11 cellular contexts compared by ENCODE assay signal in the genomic region with DNA sequence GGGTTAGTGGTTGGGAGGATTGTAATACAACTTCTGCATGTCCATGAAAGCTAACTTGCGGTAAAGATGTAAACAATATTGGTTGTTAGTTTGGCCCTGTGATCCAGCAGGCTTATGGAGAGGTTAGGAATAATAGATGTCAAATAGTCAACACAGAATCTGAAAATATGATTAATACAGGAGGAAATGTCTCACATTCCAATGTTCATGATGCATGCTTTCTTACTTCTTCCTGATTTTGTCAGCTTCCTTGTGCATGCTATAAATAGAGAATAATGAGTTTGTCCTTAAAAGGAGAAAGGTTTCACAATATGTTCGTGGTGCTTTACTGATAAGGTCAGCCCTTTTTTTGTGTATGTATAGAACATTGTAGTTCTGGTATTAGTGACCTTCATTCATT.
DNase-seq lines count a peak whose midpoint lies in the region; ATAC-seq and TF ChIP-seq lines count a peak whose summit lies in the region.
"Had no signal": no experiment of that assay in that cellular context is flagged by ENCODE, and none has a peak within 500 bp of the region (broad histone marks: within the 10 kb centered on the region; RNA-seq: fewer than 3 reads in every experiment).

No MANE protein-coding gene starts in this region.

- H3K9me3 ChIP-seq in GM23248 (ENCODE audit: low read depth) (no peaks in the 10 kb centered on the region), Panc1 (ENCODE audit: control insufficient read depth, insufficient read depth, low read depth, low read length) (no peaks in the 10 kb centered on the region)
- H3K9me3 ChIP-seq in CD4-positive, alpha-beta memory T cell (ENCODE audit: control insufficient read depth in 1 of 2, low read length in 2 of 2): no peaks in the 10 kb centered on the region
- H3K9me3 ChIP-seq: adrenal gland had no signal

- H3K9me2 ChIP-seq in GM23248 (ENCODE audit: insufficient read depth): no peaks in the 10 kb centered on the region

- H3K27me3 Mint-ChIP-seq in CD4-positive, alpha-beta memory T cell: peaks cover 0 to 1% of the 10 kb centered on the region in 2 donors

- H3K27ac Mint-ChIP-seq in CD4-positive, alpha-beta memory T cell: no peak overlapping the region

- H3K27me3 ChIP-seq in GM23248 (replicated peaks; ENCODE audit: insufficient read depth) (no peaks in the 10 kb centered on the region), Panc1 (ENCODE audit: control insufficient read depth, insufficient read depth, low read length) (no peaks in the 10 kb centered on the region)
- H3K27me3 ChIP-seq in CD4-positive, alpha-beta memory T cell (ENCODE audit: insufficient read depth, low read length): no peaks in the 10 kb centered on the region
- H3K27me3 ChIP-seq: adrenal gland had no signal

- CTCF ChIA-PET in Panc1 (lab: Charles Lee): no interaction called here
- CTCF ChIA-PET in CD4-positive, alpha-beta memory T cell (lab: Charles Lee; ENCODE audit: partially characterized antibody): no interaction called here

- intact Hi-C loops in Panc1 (cut with micrococcal nuclease; ENCODE audit: unreplicated experiment): no loop called here
- intact Hi-C loops in CD4-positive, alpha-beta memory T cell (cut with micrococcal nuclease): no loop called here

- peak overlapping the region; percentile 41 for H2AFZ ChIP-seq in GM23248

- ATAC-seq in Panc1 (no peak), esophagus mucosa (peak; percentile 84)

- in situ Hi-C loops in GM23248 (cut with MboI): no loop called here
- in situ Hi-C loops in Panc1 (cut with HindIII; ENCODE audit: low pct_unique_long_range_greater_than_20kb, low sequenced_read_pairs): no loop called here

- TF ChIP-seq CTCF in Panc1 (IDR thresholded peaks at IDR 0.05) (no peak), retinal pigment epithelial cell (conservative IDR thresholded peaks at IDR 0.05; ENCODE audit: low read depth, low read length) (no peak)

- peaks cover 12% of the 10 kb centered on the region for H3F3A ChIP-seq in GM23248 (ENCODE audit: insufficient read depth)

- DNase-seq in GM23248: peak; percentile 68
- peak; percentile 48 for DNase-seq in Panc1 (ENCODE audit: low read depth, low spot score)
- DNase-seq in retinal pigment epithelial cell (ENCODE audit: low read depth): peak; percentile 70
- no peak for DNase-seq in COR-L47 (lab: John Stamatoyannopoulos, UW)
- no peak for DNase-seq in DMS153 treated with DMSO at 0.1 percent for 48 hours (lab: John Stamatoyannopoulos, UW; ENCODE audit: unreplicated experiment)
- DNase-seq in CD4-positive, alpha-beta memory T cell: no peak
- DNase-seq: activated CD8-positive, alpha-beta memory T cell treated with anti-CD3 and anti-CD28 coated beads for 24 hours; adrenal gland; NCI-H524; T-helper 1 cell had no signal

- no TSS peak for BruUV-seq in Panc1 (replicated peaks; lab: Mats Ljungman, UMichigan)

- H3K36me3 Mint-ChIP-seq in CD4-positive, alpha-beta memory T cell: no peaks in the 10 kb centered on the region

- H3K36me3 ChIP-seq in GM23248 (ENCODE audit: low read depth): no peaks in the 10 kb centered on the region
- no peaks in the 10 kb centered on the region for H3K36me3 ChIP-seq in Panc1 (ENCODE audit: control insufficient read depth, insufficient read depth, low read length)
- H3K36me3 ChIP-seq in CD4-positive, alpha-beta memory T cell (ENCODE audit: insufficient read depth, low read length): no peaks in the 10 kb centered on the region
- H3K36me3 ChIP-seq: adrenal gland had no signal

- peaks cover 0 to 3% (median 0%) of the 10 kb centered on the region in 8 donors for H3K9me3 Mint-ChIP-seq in CD4-positive, alpha-beta memory T cell

- H3K9ac ChIP-seq in GM23248: no peak overlapping the region

- peak overlapping the region; percentile 55 for H3K4me2 ChIP-seq in GM23248 (ENCODE audit: unreplicated experiment)

- no peak overlapping the region for H3K4me3 ChIP-seq in GM23248
- no peak overlapping the region for H3K4me3 ChIP-seq in Panc1 (ENCODE audit: low read depth in 2 of 2, low read length in 2 of 2)
- no peak overlapping the region for H3K4me3 ChIP-seq in retinal pigment epithelial cell (ENCODE audit: low read length)
- no peak overlapping the region for H3K4me3 ChIP-seq in CD4-positive, alpha-beta memory T cell (ENCODE audit: low read length in 2 of 2)
- H3K4me3 ChIP-seq: adrenal gland had no signal

- peak overlapping the region; percentile 32 for H3K27ac ChIP-seq in GM23248
- H3K27ac ChIP-seq in Panc1 (ENCODE audit: low read length): no peak overlapping the region
- no peak overlapping the region for H3K27ac ChIP-seq in CD4-positive, alpha-beta memory T cell (ENCODE audit: low read depth, low read length)
- H3K27ac ChIP-seq: adrenal gland had no signal

- H3K79me2 ChIP-seq in GM23248 (ENCODE audit: insufficient read depth): no peaks in the 10 kb centered on the region

- H3K4me1 Mint-ChIP-seq in CD4-positive, alpha-beta memory T cell: no peaks in the 10 kb centered on the region

- H4K20me1 ChIP-seq in GM23248 (ENCODE audit: insufficient read depth): no peaks in the 10 kb centered on the region

- 0 to 2% methylated on average over 2 of the region's 2 CpGs for WGBS in GM23248 (ENCODE audit: low coverage in 1 of 2, low lambda C conversion rate in 2 of 2, missing lambda C conversion rate in 2 of 2), 2 experiments

- no peak overlapping the region for H3K4me3 Mint-ChIP-seq in CD4-positive, alpha-beta memory T cell

- POLR2A ChIA-PET in Panc1 (lab: Charles Lee): no interaction called here
- POLR2A ChIA-PET in CD4-positive, alpha-beta memory T cell (lab: Charles Lee; ENCODE audit: partially characterized antibody): no interaction called here

- H3K4me1 ChIP-seq in GM23248 (ENCODE audit: insufficient read depth) (peaks cover 20% of the 10 kb centered on the region), Panc1 (ENCODE audit: control insufficient read depth, insufficient read depth, low read length) (no peaks in the 10 kb centered on the region)
- H3K4me1 ChIP-seq in CD4-positive, alpha-beta memory T cell (ENCODE audit: insufficient read depth, low read length): no peaks in the 10 kb centered on the region
- H3K4me1 ChIP-seq: adrenal gland had no signal

Comparison
In these comparisons a context has a peak if more than half of its experiments do, and no peak if none do; other contexts are left out.
1. DNase-seq: peak in GM23248 (single experiment), Panc1 (single experiment) and retinal pigment epithelial cell (single experiment); none in COR-L47 (single experiment), DMS153 treated with DMSO at 0.1 percent for 48 hours (single experiment) and CD4-positive, alpha-beta memory T cell (0 of 5).